Comparison of ENCODE assay signal across 12 cellular contexts in genomic region chr15:71588746-71589145, GRCh38.
DNase-seq lines count a peak whose midpoint lies in the region; ATAC-seq and TF ChIP-seq lines count a peak whose summit lies in the region.
"Had no signal": no experiment of that assay in that cellular context is flagged by ENCODE, and none has a peak within 500 bp of the region (broad histone marks: within the 10 kb centered on the region; RNA-seq: fewer than 3 reads in every experiment).

No MANE protein-coding gene starts in this region.

- no peak for ATAC-seq in natural killer cell treated with Interleukin-12 subunit alpha and Interleukin-12 subunit beta and Interleukin-15 and Interleukin-18, amount 100 ng/mL, for 72 hours
- ATAC-seq: activated T-cell treated with anti-CD3 and anti-CD28 coated beads, Interleukin-2, amount 50 U/mL, for 4 hours; WTC11 had no signal

- no peak overlapping the region for H3K27ac ChIP-seq in dorsolateral prefrontal cortex

- peak overlapping the region; percentile 10 for H3K9ac ChIP-seq in adipocyte (ENCODE audit: low read length)

- DNase-seq in HFF-Myc (ENCODE audit: extremely low read depth, low read depth) (peak; percentile 38), adipocyte (ENCODE audit: low read depth) (peak; percentile 70), foreskin fibroblast (peak; percentile 63 to 77), stromal cell of bone marrow (ENCODE audit: low read depth) (peak; percentile 36), cardiac septum (ENCODE audit: low spot score) (no peak), dorsolateral prefrontal cortex (no peak)
- DNase-seq in natural killer cell treated with Interleukin-12 subunit alpha and Interleukin-12 subunit beta and Interleukin-15 and Interleukin-18, amount 100 ng/mL, for 72 hours (ENCODE audit: low spot score): no peak
- DNase-seq: activated T-cell treated with anti-CD3 and anti-CD28 coated beads, Interleukin-2, amount 50 U/mL, for 4 hours; DMS53; NCI-H2029 treated with DMSO at 0.1 percent for 48 hours had no signal

- H3K4me3 Mint-ChIP-seq in natural killer cell treated with Interleukin-12 subunit alpha and Interleukin-12 subunit beta and Interleukin-15 and Interleukin-18, amount 100 ng/mL, for 72 hours: no peak overlapping the region
- H3K4me3 Mint-ChIP-seq: activated T-cell treated with anti-CD3 and anti-CD28 coated beads, Interleukin-2, amount 50 U/mL, for 4 hours; WTC11 had no signal

- no peaks in the 10 kb centered on the region for H3K27me3 ChIP-seq in adipocyte (replicated peaks; ENCODE audit: control insufficient read depth, insufficient read depth, low read length)
- peaks cover 0 to 5% (median 0%) of the 10 kb centered on the region in 45 donors for H3K27me3 ChIP-seq in dorsolateral prefrontal cortex

- intact Hi-C loops in cardiac septum (cut with DNase I): no loop called here
- intact Hi-C loops in dorsolateral prefrontal cortex (cut with DNase I): no loop called here

- H3K27ac Mint-ChIP-seq in natural killer cell treated with Interleukin-12 subunit alpha and Interleukin-12 subunit beta and Interleukin-15 and Interleukin-18, amount 100 ng/mL, for 72 hours: no peak overlapping the region
- H3K27ac Mint-ChIP-seq: WTC11 had no signal

- no peak for TF ChIP-seq CTCF in HFF-Myc (IDR thresholded peaks at IDR 0.05; ENCODE audit: low read depth, low read length, missing control alignments)
- no peak for TF ChIP-seq CTCF in foreskin fibroblast (IDR thresholded peaks at IDR 0.05; ENCODE audit: low read depth, low read length)
- TF ChIP-seq CTCF in dorsolateral prefrontal cortex (IDR thresholded peaks at IDR 0.05 in 54 of 56, conservative IDR thresholded peaks at IDR 0.05 in 2 of 56; ENCODE audit: low read depth in 1 of 56, partially characterized antibody in 56 of 56): no peak

- H3K4me1 Mint-ChIP-seq in natural killer cell treated with Interleukin-12 subunit alpha and Interleukin-12 subunit beta and Interleukin-15 and Interleukin-18, amount 100 ng/mL, for 72 hours (ENCODE audit: low read depth in 2 of 2): no peaks in the 10 kb centered on the region

- H3K4me3 ChIP-seq in HFF-Myc (replicated peaks; ENCODE audit: low read depth, low read length) (no peak overlapping the region), adipocyte (ENCODE audit: low read length) (no peak overlapping the region), foreskin fibroblast (ENCODE audit: low read depth in 1 of 2, low read length in 2 of 2) (no peak overlapping the region), dorsolateral prefrontal cortex (no peak overlapping the region)
- H3K4me3 ChIP-seq: smooth muscle cell had no signal

- H3K36me3 ChIP-seq in adipocyte (ENCODE audit: control insufficient read depth, insufficient read depth, low read length, severe bottlenecking): no peaks in the 10 kb centered on the region

- peaks cover 8% of the 10 kb centered on the region for H3K36me3 Mint-ChIP-seq in natural killer cell treated with Interleukin-12 subunit alpha and Interleukin-12 subunit beta and Interleukin-15 and Interleukin-18, amount 100 ng/mL, for 72 hours

- peaks cover 14% of the 10 kb centered on the region for H3K4me1 ChIP-seq in adipocyte (ENCODE audit: control insufficient read depth, insufficient read depth, low read length)

- H3K27me3 Mint-ChIP-seq in natural killer cell treated with Interleukin-12 subunit alpha and Interleukin-12 subunit beta and Interleukin-15 and Interleukin-18, amount 100 ng/mL, for 72 hours: peaks cover 9 to 13% of the 10 kb centered on the region in 2 donors

- H3K9me3 ChIP-seq in adipocyte (ENCODE audit: control insufficient read depth, low read length): peaks cover 23% of the 10 kb centered on the region

- H3K9me3 Mint-ChIP-seq in natural killer cell treated with Interleukin-12 subunit alpha and Interleukin-12 subunit beta and Interleukin-15 and Interleukin-18, amount 100 ng/mL, for 72 hours: peaks cover 5% of the 10 kb centered on the region

Comparison
In these comparisons a context has a peak if more than half of its experiments do, and no peak if none do; other contexts are left out.
1. DNase-seq: peak in HFF-Myc (single experiment), adipocyte (single experiment), foreskin fibroblast (2 of 2) and stromal cell of bone marrow (single experiment); none in cardiac septum (single experiment), dorsolateral prefrontal cortex (0 of 10) and natural killer cell treated with Interleukin-12 subunit alpha and Interleukin-12 subunit beta and Interleukin-15 and Interleukin-18, amount 100 ng/mL, for 72 hours (single experiment).